Comparison of ENCODE assay signal across 8 cellular contexts in the genomic region with DNA sequence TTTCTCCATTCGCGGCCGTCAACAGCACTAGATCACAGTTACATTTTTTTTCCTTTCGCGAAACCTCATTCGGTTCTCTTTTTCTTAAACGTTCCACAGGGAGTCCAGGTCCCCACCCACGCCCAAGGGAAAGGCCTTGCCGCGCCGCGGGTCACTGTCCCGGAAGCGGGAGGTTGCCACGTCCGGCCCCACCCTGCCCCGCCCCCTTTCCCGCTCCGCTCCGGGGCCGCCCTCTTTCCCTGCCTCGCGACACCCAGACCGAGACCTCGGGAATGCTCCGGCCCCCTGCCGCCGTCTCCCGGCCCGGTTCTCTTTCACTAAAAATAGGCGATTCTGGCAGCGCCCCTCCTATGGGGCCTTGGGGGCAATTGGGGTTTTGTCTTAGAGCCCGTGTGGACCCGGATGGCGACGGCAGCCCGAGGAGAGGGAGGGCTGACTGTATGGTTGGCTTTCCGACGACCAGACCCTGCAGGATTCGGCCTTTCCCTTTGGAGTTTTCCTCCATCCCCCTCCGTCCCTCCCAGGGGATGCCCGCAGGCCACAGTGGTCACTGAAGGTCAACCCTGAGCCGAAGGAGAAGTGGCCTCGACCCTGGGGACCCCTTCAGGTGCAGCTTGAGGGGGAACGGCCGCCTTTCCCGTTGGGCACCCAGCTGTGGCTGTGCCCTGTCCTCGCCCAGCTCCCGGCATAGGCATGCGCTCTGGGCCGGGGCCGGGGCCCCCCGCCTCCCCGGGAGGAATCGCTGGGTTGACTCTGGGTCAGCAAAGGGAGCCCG. TPM values are rescaled to one million over a fixed set of nuclear protein-coding genes. Genes with fewer than 3 reads are reported as not detected.
DNase-seq lines count a peak whose midpoint lies in the region; ATAC-seq and TF ChIP-seq lines count a peak whose summit lies in the region.

No MANE protein-coding gene starts in this region.

- TF ChIP-seq CTCF in A673 (conservative IDR thresholded peaks at IDR 0.05; ENCODE audit: low read depth, low read length), result no peak

- CTCF ChIA-PET in A673 (lab: Charles Lee), result interaction anchor here (0.6 kb wide), 1 partner anchor 18 kb away, joined by 3 read pairs; no protein-coding TSS in a partner anchor

- BruUV-seq in A673 (replicated peaks; lab: Mats Ljungman, UMichigan), result TSS peak; percentile 28

- DNase-seq in A673 (ENCODE audit: low spot score), result peak; percentile 79
- peak; percentile 89 for DNase-seq in HT-29 (ENCODE audit: low spot score)
- DNase-seq in activated CD8-positive, alpha-beta memory T cell treated with anti-CD3 and anti-CD28 coated beads for 24 hours, result peak; percentile 91
- no peak for DNase-seq in epithelial cell of prostate (ENCODE audit: low read depth, low spot score)
- peak; percentile 68 to 91 for DNase-seq in stimulated activated effector memory CD8-positive, alpha-beta T cell treated with anti-CD3 and anti-CD28 coated beads, Interleukin-12 subunit alpha, Interleukin-12 subunit beta, amount 100 ng/mL, for 72 hours (ENCODE audit: low spot score in 2 of 2)
- DNase-seq in NCI-H345 (lab: John Stamatoyannopoulos, UW), result no peak

- H3K9me3 Mint-ChIP-seq in stimulated activated effector memory CD8-positive, alpha-beta T cell treated with anti-CD3 and anti-CD28 coated beads, Interleukin-12 subunit alpha, Interleukin-12 subunit beta, amount 100 ng/mL, for 72 hours, result no peaks in the 10 kb centered on the region

- H3K4me1 ChIP-seq in A673 (ENCODE audit: insufficient read depth, low read length, poor library complexity, severe bottlenecking) (peaks cover 28% of the 10 kb centered on the region), muscle layer of duodenum (ENCODE audit: control insufficient read depth in 1 of 2, insufficient read depth in 2 of 2, low read length in 2 of 2) (peaks cover 28 to 61% of the 10 kb centered on the region in 2 donors)

- POLR2A ChIA-PET in A673 (lab: Charles Lee; ENCODE audit: low non-redundant PET), result no interaction called here

- H3K4me3 Mint-ChIP-seq in stimulated activated effector memory CD8-positive, alpha-beta T cell treated with anti-CD3 and anti-CD28 coated beads, Interleukin-12 subunit alpha, Interleukin-12 subunit beta, amount 100 ng/mL, for 72 hours, result peak overlapping the region; percentile 97

- intact Hi-C loops in A673 (cut with micrococcal nuclease; ENCODE audit: unreplicated experiment), result no loop called here

- H3K27ac ChIP-seq in A673 (ENCODE audit: low read depth, low read length, poor library complexity, severe bottlenecking) (peak overlapping the region; percentile 96), epithelial cell of prostate (peak overlapping the region; percentile 99), muscle layer of duodenum (ENCODE audit: low read length) (peak overlapping the region; percentile 99)

- H3K36me3 Mint-ChIP-seq in stimulated activated effector memory CD8-positive, alpha-beta T cell treated with anti-CD3 and anti-CD28 coated beads, Interleukin-12 subunit alpha, Interleukin-12 subunit beta, amount 100 ng/mL, for 72 hours, result peaks cover 98% of the 10 kb centered on the region

- peak; percentile 45 for ATAC-seq in GM19395 (IDR thresholded peaks at IDR 0.05; ENCODE audit: unreplicated experiment)
- ATAC-seq in stimulated activated effector memory CD8-positive, alpha-beta T cell treated with anti-CD3 and anti-CD28 coated beads, Interleukin-12 subunit alpha, Interleukin-12 subunit beta, amount 100 ng/mL, for 72 hours, result peak; percentile 54

- peak overlapping the region; percentile 82 for H3K4me3 ChIP-seq in A673 (ENCODE audit: low read depth, low read length, poor library complexity, severe bottlenecking)
- peak overlapping the region; percentile 85 to 93 for H3K4me3 ChIP-seq in muscle layer of duodenum (ENCODE audit: low read depth in 1 of 2, low read length in 2 of 2)

- no peaks in the 10 kb centered on the region for H3K27me3 ChIP-seq in A673 (replicated peaks; ENCODE audit: insufficient read depth, low read depth, low read length, poor library complexity)
- H3K27me3 ChIP-seq in muscle layer of duodenum (ENCODE audit: low read depth, low read length), result no peaks in the 10 kb centered on the region

- peaks cover 71% of the 10 kb centered on the region for H3K4me1 Mint-ChIP-seq in stimulated activated effector memory CD8-positive, alpha-beta T cell treated with anti-CD3 and anti-CD28 coated beads, Interleukin-12 subunit alpha, Interleukin-12 subunit beta, amount 100 ng/mL, for 72 hours

- peaks cover 16% of the 10 kb centered on the region for H3K36me3 ChIP-seq in A673 (ENCODE audit: insufficient read depth, low read length, poor library complexity, severe bottlenecking)
- peaks cover 9 to 17% of the 10 kb centered on the region in 2 donors for H3K36me3 ChIP-seq in muscle layer of duodenum (ENCODE audit: control insufficient read depth in 1 of 2, insufficient read depth in 2 of 2, low read length in 2 of 2)

- H3K27ac Mint-ChIP-seq in stimulated activated effector memory CD8-positive, alpha-beta T cell treated with anti-CD3 and anti-CD28 coated beads, Interleukin-12 subunit alpha, Interleukin-12 subunit beta, amount 100 ng/mL, for 72 hours, result peak overlapping the region; percentile 100

- H3K9me3 ChIP-seq in A673 (ENCODE audit: low read depth, low read length, poor library complexity, severe bottlenecking) (no peaks in the 10 kb centered on the region), muscle layer of duodenum (ENCODE audit: control insufficient read depth in 1 of 2, low read length in 2 of 2) (no peaks in the 10 kb centered on the region)

RNA-seq across cellular contexts. Expression of gene RACK1, which starts 2.8 kb away (rescaled TPM):
- 1,719 and 1,726 TPM in 2 replicates for total RNA-seq in A673 (2021)
- total RNA-seq in HT-29 (2014; rRNA removed; shearing (Covaris generic)), result 4,450 and 4,738 TPM in 2 replicates

RNA-seq across cellular contexts. Expression of gene TRIM52, which starts 14.5 kb away (rescaled TPM):
- total RNA-seq in A673 (2021), result 7.3 and 7.9 TPM in 2 replicates
- 4.0 and 4.8 TPM in 2 replicates for total RNA-seq in HT-29 (2014; rRNA removed; shearing (Covaris generic))

RNA-seq across cellular contexts. Expression of gene TRIM41, which starts 23.4 kb away (rescaled TPM):
- 24.2 and 24.6 TPM in 2 replicates for total RNA-seq in A673 (2021)
- total RNA-seq in HT-29 (2014; rRNA removed; shearing (Covaris generic)), result 29.9 and 37.9 TPM in 2 replicates

RNA-seq across cellular contexts. Expression of gene TRIM7, which starts 41.5 kb away (rescaled TPM):
- 0.96 TPM in 1 of 2 replicates, not detected in the other for total RNA-seq in A673 (2021)
- 2.9 and 5.5 TPM in 2 replicates for total RNA-seq in HT-29 (2014; rRNA removed; shearing (Covaris generic))

Comparison
In these comparisons a context has a peak if more than half of its experiments do, and no peak if none do; other contexts are left out.
1. DNase-seq: peak in A673 (single experiment), HT-29 (single experiment), activated CD8-positive, alpha-beta memory T cell treated with anti-CD3 and anti-CD28 coated beads for 24 hours (single experiment) and stimulated activated effector memory CD8-positive, alpha-beta T cell treated with anti-CD3 and anti-CD28 coated beads, Interleukin-12 subunit alpha, Interleukin-12 subunit beta, amount 100 ng/mL, for 72 hours (2 of 2); none in epithelial cell of prostate (single experiment) and NCI-H345 (single experiment).
2. Peak in every context shown above with its lines, with median percentiles within 50 percentile points of each other: H3K27ac ChIP-seq.